ENCODE assay signal across 8 cellular contexts in the genomic region with DNA sequence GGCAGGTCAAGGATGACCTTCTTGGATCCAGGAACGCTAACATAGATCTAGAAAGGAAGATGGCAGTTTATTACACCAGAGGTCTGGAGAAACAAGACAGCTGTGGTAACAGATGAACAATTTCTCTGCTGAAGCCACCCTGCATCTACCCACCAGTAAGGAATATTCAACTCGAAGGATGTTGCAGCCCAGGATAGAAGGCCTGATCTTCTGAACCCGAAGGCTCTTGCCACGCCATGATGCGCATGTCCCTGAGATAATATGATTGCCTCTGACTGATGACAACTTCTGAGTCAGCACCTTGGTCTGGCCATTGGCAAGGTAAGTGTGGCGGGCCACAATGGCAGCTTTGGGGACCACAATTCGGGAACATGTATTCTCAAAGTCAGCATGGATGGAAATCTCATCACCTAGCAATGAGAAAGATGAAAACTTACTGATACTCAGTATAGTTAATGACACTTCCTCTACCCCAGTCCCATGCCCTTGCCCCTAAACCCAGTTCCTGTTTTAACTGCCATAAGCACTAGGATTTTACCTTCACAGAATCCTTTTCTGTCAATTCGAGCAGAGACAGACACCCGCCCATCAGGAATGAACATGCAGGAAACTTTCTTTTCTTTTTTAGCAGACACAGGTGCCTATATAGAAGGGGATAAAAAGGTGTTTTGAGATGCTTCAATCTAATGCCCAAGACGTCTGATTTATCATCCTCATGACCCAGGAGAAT. TPM values are rescaled to one million over a fixed set of nuclear protein-coding genes. Genes with fewer than 3 reads are reported as not detected.
A peak's percentile ranks its signal among the peaks of the same experiment; 100 is the strongest.
DNase-seq lines count a peak whose midpoint lies in the region; ATAC-seq and TF ChIP-seq lines count a peak whose summit lies in the region.

No MANE protein-coding gene starts in this region.

- no peak overlapping the region for H2BK5ac ChIP-seq in H9 (ENCODE audit: insufficient read length, low read length)

- no peak overlapping the region for H2BK12ac ChIP-seq in H9 (ENCODE audit: insufficient read length, low read depth, low read length)

- H2AFZ ChIP-seq in H9 (ENCODE audit: low read length) (no peak overlapping the region), neural progenitor cell (replicated peaks) (no peak overlapping the region)

- H3K4me1 ChIP-seq in H9 (ENCODE audit: insufficient read depth, low read length), result peaks cover 2% of the 10 kb centered on the region; the same call in 1 of the 2 replicates
- peaks cover 34 to 46% of the 10 kb centered on the region in 2 donors for H3K4me1 ChIP-seq in duodenal mucosa (ENCODE audit: control insufficient read depth in 1 of 2, insufficient read depth in 2 of 2, low read length in 2 of 2)
- peaks cover 39% of the 10 kb centered on the region for H3K4me1 ChIP-seq in neural progenitor cell

- H3K4me2 ChIP-seq in H9 (ENCODE audit: insufficient read depth, insufficient read length, low read length) (peak overlapping the region; percentile 92), neural progenitor cell (peak overlapping the region; percentile 94)

- H4K20me1 ChIP-seq in H9 (ENCODE audit: control insufficient read depth, insufficient read depth, insufficient read length), result no peaks in the 10 kb centered on the region
- H4K20me1 ChIP-seq in neural progenitor cell (ENCODE audit: low read depth), result peaks cover 48% of the 10 kb centered on the region

- H2AK5ac ChIP-seq in H9 (ENCODE audit: insufficient read length, low read length), result no peak overlapping the region

- H3T11ph ChIP-seq in H9 (ENCODE audit: low read length), result no peak overlapping the region

- no peak overlapping the region for H4K8ac ChIP-seq in H9 (replicated peaks; ENCODE audit: insufficient read length, low read depth, low read length)

- H3K9me3 ChIP-seq in H9 (ENCODE audit: control insufficient read depth, low read depth, low read length) (no peaks in the 10 kb centered on the region), T-helper 17 cell (ENCODE audit: control insufficient read depth, low read length, poor library complexity, severe bottlenecking) (no peaks in the 10 kb centered on the region), duodenal mucosa (ENCODE audit: control insufficient read depth in 1 of 2, low read length in 2 of 2) (no peaks in the 10 kb centered on the region), neural progenitor cell (ENCODE audit: low read depth) (no peaks in the 10 kb centered on the region)

- H2BK120ac ChIP-seq in H9 (ENCODE audit: low read depth, low read length, poor library complexity, severe bottlenecking), result no peak overlapping the region

- H3K4me3 Mint-ChIP-seq in H9 (peak overlapping the region; percentile 87 to 99), T-helper 17 cell (peak overlapping the region; percentile 99), neural progenitor cell (peak overlapping the region; percentile 98)

- ATAC-seq in T-helper 17 cell (no peak), HG02642 (IDR thresholded peaks at IDR 0.05; ENCODE audit: poor library complexity, unreplicated experiment) (no peak), HG03342 (IDR thresholded peaks at IDR 0.05; ENCODE audit: unreplicated experiment) (no peak)

- H3K36me3 Mint-ChIP-seq in H9 (ENCODE audit: insufficient read depth in 1 of 3, low read depth in 3 of 3), result peaks cover 32 to 43% (median 32%) of the 10 kb centered on the region in 3 experiments
- peaks cover 25% of the 10 kb centered on the region for H3K36me3 Mint-ChIP-seq in T-helper 17 cell (ENCODE audit: low read depth)
- peaks cover 42% of the 10 kb centered on the region for H3K36me3 Mint-ChIP-seq in neural progenitor cell

- H2BK20ac ChIP-seq in H9 (ENCODE audit: low read depth, low read length, poor library complexity, severe bottlenecking), result no peak overlapping the region

- H3K18ac ChIP-seq in H9 (ENCODE audit: insufficient read length, low read depth, low read length), result no peak overlapping the region

- peak overlapping the region; percentile 85 to 91 for H3K4me3 ChIP-seq in duodenal mucosa (ENCODE audit: low read depth in 1 of 2, low read length in 2 of 2)
- peak overlapping the region; percentile 85 for H3K4me3 ChIP-seq in neural progenitor cell

- peaks cover 31 to 35% of the 10 kb centered on the region in 2 donors for H3K36me3 ChIP-seq in duodenal mucosa (ENCODE audit: control insufficient read depth in 1 of 2, insufficient read depth in 2 of 2, low read length in 2 of 2)
- H3K36me3 ChIP-seq in neural progenitor cell, result peaks cover 17% of the 10 kb centered on the region

- no peak overlapping the region for H2BK15ac ChIP-seq in H9 (ENCODE audit: low read depth, low read length)

- no peak overlapping the region for H3K4ac ChIP-seq in H9 (ENCODE audit: low read depth, low read length)

- H3K4me1 Mint-ChIP-seq in H9 (peaks cover 44 to 54% of the 10 kb centered on the region in 2 experiments), T-helper 17 cell (peaks cover 63% of the 10 kb centered on the region), neural progenitor cell (peaks cover 65% of the 10 kb centered on the region)

- H3K27me3 Mint-ChIP-seq in H9 (ENCODE audit: low read depth) (no peaks in the 10 kb centered on the region), T-helper 17 cell (no peaks in the 10 kb centered on the region), neural progenitor cell (ENCODE audit: insufficient read depth, low read depth) (peaks cover 9% of the 10 kb centered on the region)

- TF ChIP-seq CTCF in H9 (conservative IDR thresholded peaks at IDR 0.05) (no peak), neural progenitor cell (IDR thresholded peaks at IDR 0.05) (no peak)

- peak overlapping the region in 2 of 3 experiments; percentile 12 to 71; a peak in 2 of 7 replicates for H3K27ac Mint-ChIP-seq in H9
- peak overlapping the region; percentile 97 for H3K27ac Mint-ChIP-seq in T-helper 17 cell
- no peak overlapping the region for H3K27ac Mint-ChIP-seq in neural progenitor cell

- H3K23ac ChIP-seq in H9 (ENCODE audit: insufficient read length, low read depth, low read length), result no peak overlapping the region

- H3K23me2 ChIP-seq in H9 (ENCODE audit: insufficient read length, low read depth, low read length, poor library complexity, severe bottlenecking), result peaks cover 19% of the 10 kb centered on the region

- H3K9me3 Mint-ChIP-seq in H9, result peaks cover 0 to 3% of the 10 kb centered on the region in 2 experiments; a peak in 2 of 5 replicates
- peaks cover 2% of the 10 kb centered on the region for H3K9me3 Mint-ChIP-seq in neural progenitor cell

- no CpG with 5 or more reads among the region's 10 CpGs for WGBS in H9 (ENCODE audit: extremely low coverage, insufficient read length, low lambda C conversion rate)

- H3K14ac ChIP-seq in H9 (ENCODE audit: insufficient read depth, low read length), result no peak overlapping the region; the same call in 1 of the 2 replicates

- H3K27ac ChIP-seq in H9 (ENCODE audit: insufficient read length, low read depth, low read length) (no peak overlapping the region), duodenal mucosa (ENCODE audit: low read depth, low read length) (peak overlapping the region; percentile 88), neural progenitor cell (no peak overlapping the region)

- H3K79me2 ChIP-seq in H9 (ENCODE audit: insufficient read depth, low read length), result peaks cover 3% of the 10 kb centered on the region; the same call in 1 of the 2 replicates
- H3K79me2 ChIP-seq in neural progenitor cell (ENCODE audit: low read depth), result peaks cover 22% of the 10 kb centered on the region

- DNase-seq in H9, result no peak
- no peak for DNase-seq in T-helper 17 cell
- DNase-seq in neural progenitor cell (ENCODE audit: low spot score), result no peak
- DNase-seq in GM19238 (ENCODE audit: insufficient read length, low spot score), result no peak
- DNase-seq in HT-29 (ENCODE audit: low spot score), result no peak

- H3K27me3 ChIP-seq in H9 (ENCODE audit: insufficient read depth, low read length) (no peaks in the 10 kb centered on the region), duodenal mucosa (ENCODE audit: control insufficient read depth in 1 of 2, insufficient read depth in 2 of 2, low read length in 2 of 2) (no peaks in the 10 kb centered on the region), neural progenitor cell (peaks cover 19% of the 10 kb centered on the region)

- H3K9ac ChIP-seq in H9 (ENCODE audit: extremely low read depth, insufficient read length, low read length) (peak overlapping the region; percentile 99), duodenal mucosa (ENCODE audit: low read depth in 1 of 2, low read length in 2 of 2) (peak overlapping the region; percentile 76 to 97), neural progenitor cell (peak overlapping the region; percentile 70)

- peaks cover 7% of the 10 kb centered on the region for H3K79me1 ChIP-seq in H9 (ENCODE audit: insufficient read depth, low read depth, low read length, poor library complexity, severe bottlenecking)

- H3K56ac ChIP-seq in H9 (ENCODE audit: insufficient read length, low read depth, low read length), result no peak overlapping the region

- no peak overlapping the region for H4K5ac ChIP-seq in H9 (ENCODE audit: insufficient read length, low read depth, low read length)

- H4K91ac ChIP-seq in H9 (ENCODE audit: insufficient read length, low read depth, low read length), result no peak overlapping the region

- peaks cover 41% of the 10 kb centered on the region for H3F3A ChIP-seq in neural progenitor cell (ENCODE audit: low read depth)

RNA-seq across cellular contexts. Expression of a gene that starts 1.8 kb away (rescaled TPM):
- 20.8 and 23.2 TPM in 2 replicates for total RNA-seq in H9 (2021)
- 100 to 1,000 TPM; 567 to 927 TPM for total RNA-seq in T-helper 17 cell
- total RNA-seq in neural progenitor cell (ENCODE audit: low replicate concordance), result 177 and 213 TPM in 2 replicates
- total RNA-seq in HT-29 (2014; rRNA removed; shearing (Covaris generic)), result 30.1 and 46.6 TPM in 2 replicates

RNA-seq across cellular contexts. Expression of a gene that starts 27.0 kb away (rescaled TPM):
- total RNA-seq in H9 (2021) (not detected in 2 replicates), T-helper 17 cell (not detected), neural progenitor cell (ENCODE audit: low replicate concordance) (not detected in 2 replicates)
- not detected in 2 replicates for total RNA-seq in HT-29 (2014; rRNA removed; shearing (Covaris generic))

RNA-seq across cellular contexts. Expression of a gene that starts 30.1 kb away (rescaled TPM):
- 6.0 and 7.9 TPM in 2 replicates for total RNA-seq in H9 (2021)
- total RNA-seq in T-helper 17 cell, result 10 to 100 TPM; 22.2 to 24.1 TPM
- total RNA-seq in neural progenitor cell (ENCODE audit: low replicate concordance), result 11.1 and 12.0 TPM in 2 replicates
- total RNA-seq in HT-29 (2014; rRNA removed; shearing (Covaris generic)), result 7.1 and 7.4 TPM in 2 replicates

RNA-seq across cellular contexts. Expression of a gene that starts 30.2 kb away (rescaled TPM):
- total RNA-seq in H9 (2021) (0.20 and 0.39 TPM in 2 replicates), T-helper 17 cell (1 to 10 TPM in 1 of 2 donors, under 1 TPM in 1; 0.70 to 1.7 TPM), neural progenitor cell (ENCODE audit: low replicate concordance) (0.06 and 0.28 TPM in 2 replicates)
- total RNA-seq in HT-29 (2014; rRNA removed; shearing (Covaris generic)), result 0.20 and 1.9 TPM in 2 replicates

RNA-seq across cellular contexts. Expression of a gene that starts 36.7 kb away (rescaled TPM):
- total RNA-seq in H9 (2021) (5.9 TPM in 2 replicates), T-helper 17 cell (10 to 100 TPM; 36.6 to 44.1 TPM), neural progenitor cell (ENCODE audit: low replicate concordance) (12.5 and 13.6 TPM in 2 replicates)
- 2.5 and 3.0 TPM in 2 replicates for total RNA-seq in HT-29 (2014; rRNA removed; shearing (Covaris generic))
